8 cellular contexts compared by ENCODE assay signal in the genomic region with DNA sequence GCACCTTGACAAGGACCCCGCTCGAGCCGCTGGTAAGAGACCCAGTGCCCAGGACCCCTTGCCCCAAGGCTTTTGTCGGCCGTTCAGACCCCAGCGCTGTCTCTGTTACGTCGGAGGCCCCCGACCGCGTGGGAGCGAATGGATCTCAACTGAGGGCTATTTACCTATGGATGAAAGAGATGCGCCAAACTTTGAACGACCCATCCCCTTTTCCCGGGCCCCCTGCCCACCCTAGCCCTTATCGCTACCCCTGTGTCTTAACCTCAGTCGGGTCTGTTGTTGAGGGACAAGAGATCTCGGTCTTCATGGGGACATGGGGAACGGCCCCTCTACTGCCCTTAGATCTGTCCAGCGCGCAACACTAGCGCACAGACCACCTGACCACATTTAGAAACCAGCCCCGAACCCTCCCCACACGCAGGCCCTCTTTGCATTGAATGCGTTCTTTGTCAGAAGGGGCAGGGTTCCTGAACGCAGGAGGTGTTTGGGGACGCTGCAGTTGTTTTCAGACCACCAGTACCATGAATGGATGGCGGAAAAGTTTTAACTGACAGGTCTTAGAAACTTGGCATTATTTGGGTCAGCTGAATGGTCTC. TPM values are rescaled to one million over a fixed set of nuclear protein-coding genes. Genes with fewer than 3 reads are reported as not detected.
A peak's percentile ranks its signal among the peaks of the same experiment; 100 is the strongest.
DNase-seq lines count a peak whose midpoint lies in the region; ATAC-seq and TF ChIP-seq lines count a peak whose summit lies in the region.

No MANE protein-coding gene starts in this region.

- H3K27me3 ChIP-seq in right atrium auricular region = no peaks in the 10 kb centered on the region
- no peaks in the 10 kb centered on the region for H3K27me3 ChIP-seq in skeletal muscle satellite cell (ENCODE audit: control insufficient read depth, insufficient read depth, low read length)

- H3K4me1 Mint-ChIP-seq in activated CD8-positive, alpha-beta T cell treated with anti-CD3 and anti-CD28 coated beads for 36 hours (ENCODE audit: low read depth) = peaks cover 18% of the 10 kb centered on the region

- no peak for TF ChIP-seq CTCF in activated CD8-positive, alpha-beta T cell treated with anti-CD3 and anti-CD28 coated beads for 36 hours (IDR thresholded peaks at IDR 0.05)
- TF ChIP-seq CTCF in right atrium auricular region (IDR thresholded peaks at IDR 0.05) = no peak

- H3K9me3 Mint-ChIP-seq in activated CD8-positive, alpha-beta T cell treated with anti-CD3 and anti-CD28 coated beads for 36 hours = no peaks in the 10 kb centered on the region

- POLR2A ChIA-PET in activated CD8-positive, alpha-beta T cell treated with anti-CD3 and anti-CD28 coated beads for 36 hours (lab: Charles Lee) = interaction anchor here (1.2 kb wide), 1 partner anchor 25 kb away, joined by 3 read pairs; a partner anchor contains a TSS

- no peaks in the 10 kb centered on the region for H3K9me3 ChIP-seq in right atrium auricular region
- no peaks in the 10 kb centered on the region for H3K9me3 ChIP-seq in skeletal muscle satellite cell (replicated peaks; ENCODE audit: low read length)

- H3K27ac ChIP-seq in right atrium auricular region = no peak overlapping the region

- CTCF ChIA-PET in activated CD8-positive, alpha-beta T cell treated with anti-CD3 and anti-CD28 coated beads for 36 hours (lab: Charles Lee) = no interaction called here

- H3K4me1 ChIP-seq in right atrium auricular region = peaks cover 0 to 19% of the 10 kb centered on the region in 2 donors
- H3K4me1 ChIP-seq in skeletal muscle satellite cell (ENCODE audit: control insufficient read depth, insufficient read depth, low read length) = peaks cover 16% of the 10 kb centered on the region

- H3K4me2 ChIP-seq in skeletal muscle satellite cell (ENCODE audit: low read length) = peak overlapping the region; percentile 90

- H3K36me3 Mint-ChIP-seq in activated CD8-positive, alpha-beta T cell treated with anti-CD3 and anti-CD28 coated beads for 36 hours (ENCODE audit: low read depth) = peaks cover 19% of the 10 kb centered on the region

- DNase-seq in activated CD8-positive, alpha-beta T cell treated with anti-CD3 and anti-CD28 coated beads for 36 hours = peak; percentile 21
- DNase-seq in right atrium auricular region (ENCODE audit: low spot score) = no peak
- DNase-seq in stimulated activated CD4-positive, alpha-beta T cell treated with anti-CD3 and anti-CD28 coated beads, Interleukin-4, amount 100 ng/mL, for 4 hours = no peak
- DNase-seq in NCI-H1930 (lab: John Stamatoyannopoulos, UW) = no peak
- DNase-seq in NCI-H2029 treated with DMSO at 0.1 percent for 48 hours (lab: John Stamatoyannopoulos, UW) = no peak
- DNase-seq in NCI-H345 (lab: John Stamatoyannopoulos, UW) = no peak

- peak overlapping the region; percentile 63 for H3K9ac ChIP-seq in skeletal muscle satellite cell (ENCODE audit: low read depth, low read length)

- H3K4me3 Mint-ChIP-seq in activated CD8-positive, alpha-beta T cell treated with anti-CD3 and anti-CD28 coated beads for 36 hours = peak overlapping the region; percentile 71

- intact Hi-C loops in activated CD8-positive, alpha-beta T cell treated with anti-CD3 and anti-CD28 coated beads for 36 hours (cut with micrococcal nuclease) = no loop called here

- ATAC-seq in GM19395 (IDR thresholded peaks at IDR 0.05; ENCODE audit: unreplicated experiment) = peak; percentile 28
- ATAC-seq in activated CD8-positive, alpha-beta T cell treated with anti-CD3 and anti-CD28 coated beads for 36 hours = peak; percentile 25

- H3K36me3 ChIP-seq in right atrium auricular region (peaks cover 17% of the 10 kb centered on the region), skeletal muscle satellite cell (ENCODE audit: insufficient read depth, low read length) (peaks cover 15% of the 10 kb centered on the region)

- H3K27ac Mint-ChIP-seq in activated CD8-positive, alpha-beta T cell treated with anti-CD3 and anti-CD28 coated beads for 36 hours = no peak overlapping the region

- H3K27me3 Mint-ChIP-seq in activated CD8-positive, alpha-beta T cell treated with anti-CD3 and anti-CD28 coated beads for 36 hours = peaks cover 9% of the 10 kb centered on the region

- H3K4me3 ChIP-seq in right atrium auricular region = peak overlapping the region; percentile 42 to 52
- peak overlapping the region; percentile 75 for H3K4me3 ChIP-seq in skeletal muscle satellite cell (ENCODE audit: low read length)

RNA-seq across cellular contexts. Expression of a gene that starts 0.6 kb away (rescaled TPM):
- under 1 TPM; 0.16 to 0.25 TPM for total RNA-seq in activated CD8-positive, alpha-beta T cell treated with anti-CD3 and anti-CD28 coated beads for 36 hours
- not detected for total RNA-seq in right atrium auricular region
- 0.51 and 1.1 TPM in 2 replicates for total RNA-seq in skeletal muscle satellite cell (2012; rRNA removed)

RNA-seq across cellular contexts. Expression of a gene that starts 38.8 kb away (rescaled TPM):
- total RNA-seq in activated CD8-positive, alpha-beta T cell treated with anti-CD3 and anti-CD28 coated beads for 36 hours = 100 to 1,000 TPM; 165 to 176 TPM
- 10 to 100 TPM; 22.1 to 46.3 TPM for total RNA-seq in right atrium auricular region
- total RNA-seq in skeletal muscle satellite cell (2012; rRNA removed) = 88.2 and 108 TPM in 2 replicates
